In the genomic region with DNA sequence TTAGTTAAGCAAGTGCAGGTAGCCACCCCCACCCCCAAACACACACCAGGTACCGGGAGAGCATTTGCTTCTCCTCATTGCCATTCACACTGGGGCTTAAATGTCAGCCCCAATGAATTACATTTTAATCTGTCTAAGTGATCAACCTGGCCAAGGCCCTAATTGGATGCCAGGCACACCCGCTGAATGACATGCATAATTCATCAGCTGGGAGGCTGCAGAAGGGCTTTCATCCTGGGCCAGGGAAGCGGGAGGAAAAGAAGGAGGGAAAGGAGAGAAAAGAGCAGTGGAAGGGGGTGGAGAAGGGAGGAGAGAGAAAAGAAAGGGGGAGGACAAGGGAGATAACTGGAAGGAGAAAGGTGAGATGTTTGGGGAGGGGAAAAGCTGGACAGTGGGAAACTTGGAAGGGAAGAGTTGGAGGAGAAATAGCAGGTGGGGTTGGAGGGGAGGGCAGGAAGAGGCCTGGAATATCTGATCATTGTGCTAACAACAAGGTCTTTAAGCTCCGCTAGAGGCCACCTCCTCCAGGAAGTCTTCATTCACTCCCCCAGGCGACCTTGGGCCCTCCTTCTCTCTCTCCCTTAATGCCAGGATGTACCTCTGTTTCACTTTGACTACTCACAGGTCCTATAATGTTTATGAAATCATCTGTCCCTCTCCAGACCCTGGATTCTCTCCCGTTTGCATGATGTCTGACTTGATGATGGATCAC, we compare ENCODE assay signal across 21 cellular contexts. TPM values are rescaled to one million over a fixed set of nuclear protein-coding genes. Genes with fewer than 3 reads are reported as not detected.
DNase-seq lines count a peak whose midpoint lies in the region; ATAC-seq, FAIRE-seq and TF ChIP-seq lines count a peak whose summit lies in the region.
"Had no signal": no experiment of that assay in that cellular context is flagged by ENCODE, and none has a peak within 500 bp of the region (broad histone marks: within the 10 kb centered on the region; RNA-seq: fewer than 3 reads in every experiment).

No MANE protein-coding gene starts in this region.

- no peak for TF ChIP-seq RAD21 in HepG2 (CRISPR knock-in tag; IDR thresholded peaks at IDR 0.05)

- CTCF ChIA-PET in HepG2 (lab: Yijun Ruan, JAX; ENCODE audit: low intra/inter-chr PET ratio, low total read pairs) (no interaction called here), MCF 10A (lab: Yijun Ruan, JAX) (no interaction called here)

- no peak overlapping the region for H3K4me2 ChIP-seq in HepG2 (ENCODE audit: low read depth, low read length)

- TF ChIP-seq POLR2A in HepG2 (IDR thresholded peaks at IDR 0.05; ENCODE audit: insufficient read depth in 1 of 2, low read depth in 2 of 2, low read length in 2 of 2) = no peak
- TF ChIP-seq POLR2A in right lobe of liver (IDR thresholded peaks at IDR 0.05) = no peak

- TF ChIP-seq EP300 in HepG2 (IDR thresholded peaks at IDR 0.05; ENCODE audit: low read depth in 2 of 2, low read length in 2 of 2) = no peak
- no peak for TF ChIP-seq EP300 in HepG2 (CRISPR knock-in tag; IDR thresholded peaks at IDR 0.05; ENCODE audit: borderline replicate concordance)

- H3K4me3 Mint-ChIP-seq in natural killer cell = no peak overlapping the region
- H3K4me3 Mint-ChIP-seq in MCF 10A (ENCODE audit: unreplicated experiment) = no peak overlapping the region
- H3K4me3 Mint-ChIP-seq: IgD-negative memory B cell had no signal

- peaks cover 2 to 9% of the 10 kb centered on the region in 2 donors for H3K27me3 Mint-ChIP-seq in natural killer cell (ENCODE audit: low read depth in 2 of 2)
- peaks cover 29% of the 10 kb centered on the region for H3K27me3 Mint-ChIP-seq in MCF 10A (ENCODE audit: insufficient read depth, unreplicated experiment)

- no peaks in the 10 kb centered on the region for H3K4me1 ChIP-seq in HepG2 (ENCODE audit: insufficient read depth, low read length)
- H3K4me1 ChIP-seq in right lobe of liver = no peaks in the 10 kb centered on the region
- H3K4me1 ChIP-seq: BE2C, Peyer's patch had no signal

- no peak overlapping the region for H3K4me3 ChIP-seq in HepG2 (replicated peaks in 1 of 3; ENCODE audit: insufficient read depth in 1 of 3, low read depth in 2 of 3, low read length in 3 of 3)
- H3K4me3 ChIP-seq in right lobe of liver = no peak overlapping the region
- H3K4me3 ChIP-seq: Peyer's patch had no signal

- H3K9me3 Mint-ChIP-seq in natural killer cell (peaks cover 0 to 2% of the 10 kb centered on the region in 2 donors), MCF 10A (ENCODE audit: unreplicated experiment) (peaks cover 6% of the 10 kb centered on the region)

- POLR2A ChIA-PET in HepG2 (lab: Yijun Ruan, JAX) (no interaction called here), MCF 10A (lab: Yijun Ruan, JAX) (no interaction called here)

- DNase-seq in HepG2 (ENCODE audit: low spot score) (no peak), right lobe of liver (no peak), astrocyte of the hippocampus (ENCODE audit: low read depth, low spot score) (peak; percentile 21), left kidney (ENCODE audit: low read depth, low spot score) (peak; percentile 69), natural killer cell (no peak), ACHN (no peak), MCF 10A (ENCODE audit: unreplicated experiment) (no peak)
- DNase-seq: BE2C, DMS79, Karpas-422, NCI-H1417, NCI-H187 treated with DMSO at 0.1 percent for 48 hours, Peyer's patch had no signal

- ATAC-seq in HepG2 (no peak), right lobe of liver (no peak), natural killer cell (no peak)
- ATAC-seq: SK-N-SH treated with all-trans-retinoic acid at 6 μM for 48 hours had no signal

- H3K27ac ChIP-seq in HepG2 (ENCODE audit: extremely low read length, insufficient read depth, low read length) (no peak overlapping the region), right lobe of liver (no peak overlapping the region)
- H3K27ac ChIP-seq: Peyer's patch had no signal

- no peak overlapping the region for H3K9ac ChIP-seq in HepG2 (ENCODE audit: insufficient read depth, low read depth, low read length)

- intact Hi-C loops in HepG2 (cut with micrococcal nuclease; ENCODE audit: unreplicated experiment) = no loop called here
- intact Hi-C loops in right lobe of liver (cut with DNase I) = no loop called here
- intact Hi-C loops in natural killer cell (cut with micrococcal nuclease) = no loop called here
- intact Hi-C loops in MCF 10A (cut with micrococcal nuclease) = no loop called here

- H3K27ac Mint-ChIP-seq in natural killer cell (no peak overlapping the region), MCF 10A (ENCODE audit: low read depth, unreplicated experiment) (no peak overlapping the region)
- H3K27ac Mint-ChIP-seq: IgD-negative memory B cell had no signal

- no TSS peak for BruUV-seq in HepG2 (replicated peaks; lab: Mats Ljungman, UMichigan)
- no TSS peak for BruUV-seq in MCF 10A (replicated peaks; lab: Mats Ljungman, UMichigan)

- 15% methylated on average over 6 of the region's 6 CpGs for WGBS in HepG2 (ENCODE audit: low lambda C conversion rate)
- WGBS in right lobe of liver (ENCODE audit: insufficient coverage, low coverage, low lambda C conversion rate, missing lambda C conversion rate) = 61% methylated on average over 5 of the region's 6 CpGs

- in situ Hi-C loops in HepG2 (cut with HindIII; ENCODE audit: extremely low pct_ligation_motif_present, low pct_unique_long_range_greater_than_20kb) (no loop called here), ACHN (cut with HindIII; ENCODE audit: low pct_ligation_motif_present, low pct_unique_long_range_greater_than_20kb, low sequenced_read_pairs) (no loop called here)

- no peaks in the 10 kb centered on the region for H3K79me2 ChIP-seq in HepG2 (ENCODE audit: insufficient read depth, low read length)

- no peak for FAIRE-seq in HepG2 (lab: Jason Lieb, UNC)
- FAIRE-seq: A204.1, D721Med, GM19239 had no signal

- H2AFZ ChIP-seq in HepG2 (ENCODE audit: low read length) = no peak overlapping the region

- H3K9me3 ChIP-seq in HepG2 (ENCODE audit: low read length) (no peaks in the 10 kb centered on the region), right lobe of liver (no peaks in the 10 kb centered on the region)
- H3K9me3 ChIP-seq: BE2C, Peyer's patch had no signal

- no peaks in the 10 kb centered on the region for H3K4me1 Mint-ChIP-seq in natural killer cell
- H3K4me1 Mint-ChIP-seq in MCF 10A (ENCODE audit: insufficient read depth, unreplicated experiment) = no peaks in the 10 kb centered on the region
- H3K4me1 Mint-ChIP-seq: IgD-negative memory B cell had no signal

- no peak for TF ChIP-seq CTCF in HepG2 (CRISPR knock-in tag; IDR thresholded peaks at IDR 0.05)
- no peak for TF ChIP-seq CTCF in right lobe of liver (IDR thresholded peaks at IDR 0.05)
- no peak for TF ChIP-seq CTCF in natural killer cell (IDR thresholded peaks at IDR 0.05)
- no peak for TF ChIP-seq CTCF in MCF 10A (IDR thresholded peaks at IDR 0.05; ENCODE audit: unreplicated experiment)

- no peaks in the 10 kb centered on the region for H4K20me1 ChIP-seq in HepG2 (ENCODE audit: insufficient read depth, low read length)

- H3K36me3 ChIP-seq in HepG2 (replicated peaks in 1 of 2; ENCODE audit: control insufficient read depth in 1 of 2, insufficient read depth in 2 of 2, low read length in 2 of 2) = no peaks in the 10 kb centered on the region
- no peaks in the 10 kb centered on the region for H3K36me3 ChIP-seq in right lobe of liver
- H3K36me3 ChIP-seq: BE2C, Peyer's patch had no signal

- no peaks in the 10 kb centered on the region for H3K36me3 Mint-ChIP-seq in natural killer cell
- H3K36me3 Mint-ChIP-seq in MCF 10A (ENCODE audit: insufficient read depth, unreplicated experiment) = no peaks in the 10 kb centered on the region

- peaks cover 3 to 10% of the 10 kb centered on the region in 2 experiments; a peak in 4 of 5 replicates for H3K27me3 ChIP-seq in HepG2 (ENCODE audit: control insufficient read depth in 1 of 2, insufficient read depth in 2 of 2, low read length in 2 of 2)
- no peaks in the 10 kb centered on the region for H3K27me3 ChIP-seq in right lobe of liver
- H3K27me3 ChIP-seq: BE2C, Peyer's patch had no signal

TF ChIP-seq in HepG2, 621 proteins besides CTCF, POLR2A, EP300 and RAD21:
- TF ChIP-seq HNRNPK (IDR thresholded peaks at IDR 0.05; ENCODE audit: low read depth, low read length, poor library complexity, severe bottlenecking) (peak; percentile 59), ZNF274 (CRISPR knock-in tag; IDR thresholded peaks at IDR 0.05) (no peak)

RNA-seq across cellular contexts. Expression of gene CES5A, which starts 40.1 kb away (rescaled TPM):
- total RNA-seq in HepG2 (2016; rRNA removed; fragmentation: Illumina TruSeq; extraction: Trizol) (not detected in 2 replicates), right lobe of liver (1 to 10 TPM; 1.2 to 5.2 (median 2.8) TPM), natural killer cell (not detected), MCF 10A (2022) (not detected in 2 replicates)
- not detected in 2 replicates for total RNA-seq in HepG2 (2016; cell fraction: cytosol; rRNA removed; fragmentation: Illumina TruSeq; extraction: Trizol; ENCODE audit: low read depth)
- total RNA-seq in HepG2 (2016; cell fraction: insoluble cytoplasmic fraction; rRNA removed; fragmentation: Illumina TruSeq; extraction: Trizol) = not detected in 2 replicates
- not detected in 2 replicates for total RNA-seq in HepG2 (2016; cell fraction: membrane; rRNA removed; fragmentation: Illumina TruSeq; extraction: Trizol)
- total RNA-seq in HepG2 (2016; cell fraction: nucleus; rRNA removed; fragmentation: Illumina TruSeq; extraction: Trizol) = not detected in 2 replicates
- 0.05 TPM in 1 of 2 replicates, not detected in the other for polyA plus RNA-seq in HepG2 (2011; rRNA removed)
- 0.04 TPM in 1 of 2 replicates, not detected in the other for polyA plus RNA-seq in HepG2 (2011; cell fraction: cytosol; rRNA removed)
- not detected in 2 replicates for polyA plus RNA-seq in HepG2 (2011; cell fraction: nucleus; rRNA removed)
- polyA plus RNA-seq in HepG2 (2012) = not detected in 2 replicates
- not detected in 2 replicates for polyA plus RNA-seq in HepG2 (2016; cell fraction: cytosol; fragmentation: Illumina TruSeq; extraction: Trizol; ENCODE audit: low read depth)
- polyA plus RNA-seq in HepG2 (2016; cell fraction: insoluble cytoplasmic fraction; fragmentation: Illumina TruSeq; extraction: Trizol; ENCODE audit: low read depth) = not detected in 2 replicates
- not detected in 2 replicates for polyA plus RNA-seq in HepG2 (2016; cell fraction: membrane; fragmentation: Illumina TruSeq; extraction: Trizol; ENCODE audit: low read depth)
- polyA plus RNA-seq in HepG2 (2016; cell fraction: nucleus; fragmentation: Illumina TruSeq; extraction: Trizol; ENCODE audit: insufficient read depth, low read depth) = not detected in 2 replicates
- polyA minus RNA-seq in HepG2 (2011; rRNA and poly(A)+ RNA removed; ENCODE audit: low replicate concordance) = not detected in 2 replicates
- polyA minus RNA-seq in HepG2 (2011; cell fraction: cytosol; rRNA and poly(A)+ RNA removed) = not detected in 2 replicates
- not detected in 2 replicates for polyA minus RNA-seq in HepG2 (2011; cell fraction: nucleus; rRNA and poly(A)+ RNA removed)
- total RNA-seq: H4, M059J, OCI-LY7, Peyer's patch had no signal
- polyA plus RNA-seq: IgD-negative memory B cell had no signal

Comparison
In these comparisons a context has a peak if more than half of its experiments do, and no peak if none do; other contexts are left out.
1. DNase-seq: peak in astrocyte of the hippocampus (single experiment) and left kidney (single experiment); none in HepG2 (single experiment), right lobe of liver (0 of 3), natural killer cell (single experiment), ACHN (single experiment) and MCF 10A (single experiment).